ENCODE assay signal across 9 cellular contexts in genomic region chr16:53090271-53090590, GRCh38. TPM values are rescaled to one million over a fixed set of nuclear protein-coding genes. Genes with fewer than 3 reads are reported as not detected.
DNase-seq lines count a peak whose midpoint lies in the region; ATAC-seq and TF ChIP-seq lines count a peak whose summit lies in the region.
"Had no signal": no experiment of that assay in that cellular context is flagged by ENCODE, and none has a peak within 500 bp of the region (broad histone marks: within the 10 kb centered on the region; RNA-seq: fewer than 3 reads in every experiment).

No MANE protein-coding gene starts in this region.

- H3K36me3 ChIP-seq in tibial nerve: no peaks in the 10 kb centered on the region

- no peak for TF ChIP-seq POLR2A in tibial nerve (IDR thresholded peaks at IDR 0.05)

- H3K4me1 ChIP-seq in tibial nerve: peaks cover 7 to 96% (median 63%) of the 10 kb centered on the region in 4 donors

- peak overlapping the region; percentile 53 to 93 (median 80) for H3K27ac ChIP-seq in tibial nerve

- TF ChIP-seq CTCF in chondrocyte (IDR thresholded peaks at IDR 0.05) (no peak), mesothelial cell of epicardium (IDR thresholded peaks at IDR 0.05; ENCODE audit: unreplicated experiment) (no peak), tibial nerve (IDR thresholded peaks at IDR 0.05) (no peak)

- DNase-seq in NCI-H146 treated with DMSO at 0.1 percent for 48 hours (lab: John Stamatoyannopoulos, UW; ENCODE audit: unreplicated experiment) (peak; percentile 22), NCI-H146 (lab: John Stamatoyannopoulos, UW) (no peak), chondrocyte (ENCODE audit: low spot score) (no peak), mesothelial cell of epicardium (ENCODE audit: low spot score in 2 of 2, unreplicated experiment in 2 of 2) (no peak), tibial nerve (ENCODE audit: low spot score in 2 of 2) (no peak), T-helper 9 cell (no peak), SKM-1 (lab: John Stamatoyannopoulos, UW; ENCODE audit: unreplicated experiment) (no peak)
- DNase-seq: activated naive CD4-positive, alpha-beta T cell treated with anti-CD3 and anti-CD28 coated beads for 36 hours had no signal

- TF ChIP-seq EP300 in tibial nerve (IDR thresholded peaks at IDR 0.05): no peak

- H3K27ac Mint-ChIP-seq in chondrocyte (ENCODE audit: unreplicated experiment) (peak overlapping the region; percentile 100), mesothelial cell of epicardium (peak overlapping the region; percentile 84)
- H3K27ac Mint-ChIP-seq: activated naive CD4-positive, alpha-beta T cell treated with anti-CD3 and anti-CD28 coated beads for 36 hours had no signal

- WGBS in tibial nerve, 2 donors: 10 to 15% methylated on average over 5 of the region's 5 CpGs

- H3K9me3 ChIP-seq in tibial nerve: no peaks in the 10 kb centered on the region

- H3K4me3 ChIP-seq in tibial nerve: peak overlapping the region in 1 of 4 donors; percentile 24

- H3K4me1 Mint-ChIP-seq in chondrocyte (ENCODE audit: low read depth): peaks cover 85% of the 10 kb centered on the region
- peaks cover 39% of the 10 kb centered on the region for H3K4me1 Mint-ChIP-seq in mesothelial cell of epicardium

- no peaks in the 10 kb centered on the region for H3K36me3 Mint-ChIP-seq in chondrocyte (ENCODE audit: low read depth)
- peaks cover 5% of the 10 kb centered on the region for H3K36me3 Mint-ChIP-seq in mesothelial cell of epicardium

- H3K27me3 ChIP-seq in tibial nerve: no peaks in the 10 kb centered on the region

- H3K9me3 Mint-ChIP-seq in chondrocyte (ENCODE audit: low read depth) (no peaks in the 10 kb centered on the region), mesothelial cell of epicardium (no peaks in the 10 kb centered on the region)
- H3K9me3 Mint-ChIP-seq: activated naive CD4-positive, alpha-beta T cell treated with anti-CD3 and anti-CD28 coated beads for 36 hours had no signal

- H3K4me3 Mint-ChIP-seq in chondrocyte (ENCODE audit: unreplicated experiment) (peak overlapping the region; percentile 54), mesothelial cell of epicardium (no peak overlapping the region)
- H3K4me3 Mint-ChIP-seq: activated naive CD4-positive, alpha-beta T cell treated with anti-CD3 and anti-CD28 coated beads for 36 hours had no signal

- no peaks in the 10 kb centered on the region for H3K27me3 Mint-ChIP-seq in chondrocyte (ENCODE audit: low read depth)
- no peaks in the 10 kb centered on the region for H3K27me3 Mint-ChIP-seq in mesothelial cell of epicardium (ENCODE audit: low read depth)

- no peak for ATAC-seq in GM21381 (IDR thresholded peaks at IDR 0.05; ENCODE audit: unreplicated experiment)

RNA-seq across cellular contexts. Expression of gene CHD9, which starts 35.4 kb away (rescaled TPM):
- total RNA-seq in chondrocyte: 68.6 to 116 TPM (median 72.7 TPM) in 3 replicates
- 108 to 119 TPM (median 110 TPM) in 3 replicates for total RNA-seq in mesothelial cell of epicardium
- total RNA-seq in tibial nerve: 100 to 1,000 TPM in 1 of 4 donors, 10 to 100 TPM in 3; 82.2 to 114 (median 91.3) TPM

RNA-seq across cellular contexts. Expression of gene CHD9NB, which starts 37.5 kb away (rescaled TPM):
- 0.85 to 3.1 TPM (median 1.5 TPM) in 3 replicates for total RNA-seq in chondrocyte
- total RNA-seq in mesothelial cell of epicardium: 0.29 to 0.44 TPM (median 0.43 TPM) in 3 replicates
- total RNA-seq in tibial nerve: 10 to 100 TPM in 2 of 4 donors, 1 to 10 TPM in 2; 5.1 to 16.4 (median 9.3) TPM
